ENCODE assay signal across 9 cellular contexts in the genomic region with DNA sequence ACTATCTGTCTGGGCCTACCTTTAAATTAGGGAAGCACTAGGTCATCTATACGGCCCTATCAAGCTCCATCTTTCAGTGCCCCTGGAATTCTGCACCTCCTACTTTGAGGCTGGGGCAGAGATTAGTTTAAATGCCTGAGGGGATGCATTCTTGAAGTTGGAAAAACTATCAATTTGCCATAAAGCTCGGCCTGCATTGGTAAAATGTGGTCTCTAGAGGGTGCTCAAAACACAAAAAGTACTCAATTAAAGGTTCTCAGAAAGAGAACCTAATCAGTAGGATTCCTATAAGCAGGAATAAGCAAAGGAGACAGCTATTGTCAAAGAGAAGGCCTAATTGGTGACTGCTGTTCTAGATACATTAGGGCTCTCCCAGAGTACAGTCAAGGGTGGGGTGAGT.
A peak's percentile ranks its signal among the peaks of the same experiment; 100 is the strongest.
DNase-seq lines count a peak whose midpoint lies in the region; ATAC-seq and TF ChIP-seq lines count a peak whose summit lies in the region.
"Had no signal": no experiment of that assay in that cellular context is flagged by ENCODE, and none has a peak within 500 bp of the region (broad histone marks: within the 10 kb centered on the region; RNA-seq: fewer than 3 reads in every experiment).

No MANE protein-coding gene starts in this region.

- no peaks in the 10 kb centered on the region for H3K36me3 Mint-ChIP-seq in endodermal cell (ENCODE audit: low read depth)

- H3K18ac ChIP-seq in neuronal stem cell (ENCODE audit: low read length): no peak overlapping the region

- H2BK120ac ChIP-seq in neuronal stem cell (ENCODE audit: low read depth, low read length): no peak overlapping the region

- H3K9me3 ChIP-seq in endodermal cell (ENCODE audit: control insufficient read depth, low read length) (no peaks in the 10 kb centered on the region), neuronal stem cell (replicated peaks in 1 of 2; ENCODE audit: control insufficient read depth in 2 of 2, insufficient read depth in 1 of 2, low read depth in 1 of 2, low read length in 2 of 2) (no peaks in the 10 kb centered on the region)
- no peaks in the 10 kb centered on the region for H3K9me3 ChIP-seq in effector memory CD4-positive, alpha-beta T cell (ENCODE audit: control insufficient read depth, low read length)

- no peak overlapping the region for H4K8ac ChIP-seq in neuronal stem cell (ENCODE audit: low read depth, low read length)

- 0% methylated on average over 2 of the region's 2 CpGs; no CpG with 5 or more reads in 1 of the 2 experiments for WGBS in endodermal cell (ENCODE audit: insufficient coverage in 1 of 2, insufficient read length in 1 of 2), 2 experiments
- WGBS in neuronal stem cell (ENCODE audit: extremely low coverage in 2 of 2, insufficient read length in 2 of 2, insufficient replicate concordance in 1 of 2), 2 donors: no CpG with 5 or more reads among the region's 2 CpGs

- H3K4me2 ChIP-seq in neuronal stem cell (ENCODE audit: insufficient read depth, low read length, poor library complexity, severe bottlenecking): no peak overlapping the region

- no peak overlapping the region for H2BK15ac ChIP-seq in neuronal stem cell (ENCODE audit: low read length)

- no peaks in the 10 kb centered on the region for H3K79me1 ChIP-seq in neuronal stem cell (ENCODE audit: low read depth, low read length)

- ATAC-seq in GM21390 (IDR thresholded peaks at IDR 0.05; ENCODE audit: unreplicated experiment): no peak

- no peak overlapping the region for H2BK5ac ChIP-seq in neuronal stem cell (ENCODE audit: low read length)

- DNase-seq in ELR (ENCODE audit: low read depth) (peak; percentile 25), LHCN-M2 (ENCODE audit: low read depth) (peak; percentile 2), endodermal cell (peak; percentile 63), neuronal stem cell (ENCODE audit: low spot score) (peak; percentile 14), cerebellum (ENCODE audit: low spot score) (no peak)
- DNase-seq in activated CD4-positive, alpha-beta T cell treated with anti-CD3 and anti-CD28 coated beads, Interleukin-2, amount 50 U/mL, for 48 hours: no peak
- no peak for DNase-seq in effector memory CD4-positive, alpha-beta T cell
- DNase-seq: NCI-H1105 treated with DMSO at 0.1 percent for 48 hours had no signal

- H3K27ac ChIP-seq in endodermal cell (ENCODE audit: low read depth, low read length) (no peak overlapping the region), neuronal stem cell (replicated peaks; ENCODE audit: low read length) (no peak overlapping the region)
- H3K27ac ChIP-seq in effector memory CD4-positive, alpha-beta T cell (ENCODE audit: insufficient read depth, low read length, poor library complexity, severe bottlenecking): no peak overlapping the region

- H3K4me3 Mint-ChIP-seq in endodermal cell: no peak overlapping the region

- no peaks in the 10 kb centered on the region for H3K4me1 Mint-ChIP-seq in endodermal cell

- no peak overlapping the region for H3K4ac ChIP-seq in neuronal stem cell (ENCODE audit: low read length)

- H3K27me3 ChIP-seq in endodermal cell (ENCODE audit: control insufficient read depth, insufficient read depth, low read length, poor library complexity, severe bottlenecking) (no peaks in the 10 kb centered on the region), neuronal stem cell (ENCODE audit: control insufficient read depth in 3 of 3, insufficient read depth in 3 of 3, low read depth in 1 of 3, low read length in 3 of 3) (no peaks in the 10 kb centered on the region)
- no peaks in the 10 kb centered on the region for H3K27me3 ChIP-seq in effector memory CD4-positive, alpha-beta T cell (replicated peaks; ENCODE audit: control insufficient read depth, insufficient read depth, low read length, poor library complexity, severe bottlenecking)

- peaks cover 56% of the 10 kb centered on the region for H3K9me3 Mint-ChIP-seq in endodermal cell

- H2AK5ac ChIP-seq in neuronal stem cell (ENCODE audit: low read depth, low read length): no peak overlapping the region

- H2AFZ ChIP-seq in neuronal stem cell (ENCODE audit: low read length): no peak overlapping the region

- H3K27me3 Mint-ChIP-seq in endodermal cell (ENCODE audit: insufficient read depth): no peaks in the 10 kb centered on the region

- H3K23ac ChIP-seq in neuronal stem cell (ENCODE audit: low read depth, low read length, poor library complexity): no peak overlapping the region

- H3K36me3 ChIP-seq in endodermal cell (ENCODE audit: control insufficient read depth, insufficient read depth, low read length) (no peaks in the 10 kb centered on the region), neuronal stem cell (replicated peaks in 1 of 2; ENCODE audit: control insufficient read depth in 2 of 2, insufficient read depth in 2 of 2, low read length in 2 of 2) (no peaks in the 10 kb centered on the region)
- H3K36me3 ChIP-seq in effector memory CD4-positive, alpha-beta T cell (ENCODE audit: control insufficient read depth, insufficient read depth, low read length): no peaks in the 10 kb centered on the region

- peak; percentile 65 for TF ChIP-seq CTCF in endodermal cell (conservative IDR thresholded peaks at IDR 0.05)

- H3K4me1 ChIP-seq in endodermal cell (ENCODE audit: control insufficient read depth, insufficient read depth, low read length) (no peaks in the 10 kb centered on the region), neuronal stem cell (ENCODE audit: control insufficient read depth in 2 of 2, insufficient read depth in 1 of 2, low read depth in 1 of 2, low read length in 2 of 2) (no peaks in the 10 kb centered on the region)
- no peaks in the 10 kb centered on the region for H3K4me1 ChIP-seq in effector memory CD4-positive, alpha-beta T cell (ENCODE audit: control insufficient read depth, insufficient read depth, low read length, poor library complexity, severe bottlenecking)

- no peak overlapping the region for H4K91ac ChIP-seq in neuronal stem cell (ENCODE audit: low read depth, low read length, poor library complexity)

- no peak overlapping the region for H3K27ac Mint-ChIP-seq in endodermal cell

- H3K9ac ChIP-seq in endodermal cell (ENCODE audit: extremely low read depth, low read length, poor library complexity, severe bottlenecking) (no peak overlapping the region), neuronal stem cell (ENCODE audit: low read depth, low read length, poor library complexity) (no peak overlapping the region)

- no peak overlapping the region for H2BK12ac ChIP-seq in neuronal stem cell (ENCODE audit: low read length)

- H3K14ac ChIP-seq in neuronal stem cell (ENCODE audit: low read length): no peak overlapping the region

- H3K4me3 ChIP-seq in endodermal cell (ENCODE audit: low read length) (no peak overlapping the region), neuronal stem cell (ENCODE audit: low read length in 2 of 2) (no peak overlapping the region)
- no peak overlapping the region for H3K4me3 ChIP-seq in effector memory CD4-positive, alpha-beta T cell (ENCODE audit: insufficient read depth, low read depth, low read length, poor library complexity, severe bottlenecking)

Comparison
In these comparisons a context has a peak if more than half of its experiments do, and no peak if none do; other contexts are left out.
1. DNase-seq: peak in ELR (single experiment), LHCN-M2 (single experiment), endodermal cell (single experiment) and neuronal stem cell (single experiment); none in cerebellum (single experiment), activated CD4-positive, alpha-beta T cell treated with anti-CD3 and anti-CD28 coated beads, Interleukin-2, amount 50 U/mL, for 48 hours (0 of 2) and effector memory CD4-positive, alpha-beta T cell (0 of 3).